In the genomic region with DNA sequence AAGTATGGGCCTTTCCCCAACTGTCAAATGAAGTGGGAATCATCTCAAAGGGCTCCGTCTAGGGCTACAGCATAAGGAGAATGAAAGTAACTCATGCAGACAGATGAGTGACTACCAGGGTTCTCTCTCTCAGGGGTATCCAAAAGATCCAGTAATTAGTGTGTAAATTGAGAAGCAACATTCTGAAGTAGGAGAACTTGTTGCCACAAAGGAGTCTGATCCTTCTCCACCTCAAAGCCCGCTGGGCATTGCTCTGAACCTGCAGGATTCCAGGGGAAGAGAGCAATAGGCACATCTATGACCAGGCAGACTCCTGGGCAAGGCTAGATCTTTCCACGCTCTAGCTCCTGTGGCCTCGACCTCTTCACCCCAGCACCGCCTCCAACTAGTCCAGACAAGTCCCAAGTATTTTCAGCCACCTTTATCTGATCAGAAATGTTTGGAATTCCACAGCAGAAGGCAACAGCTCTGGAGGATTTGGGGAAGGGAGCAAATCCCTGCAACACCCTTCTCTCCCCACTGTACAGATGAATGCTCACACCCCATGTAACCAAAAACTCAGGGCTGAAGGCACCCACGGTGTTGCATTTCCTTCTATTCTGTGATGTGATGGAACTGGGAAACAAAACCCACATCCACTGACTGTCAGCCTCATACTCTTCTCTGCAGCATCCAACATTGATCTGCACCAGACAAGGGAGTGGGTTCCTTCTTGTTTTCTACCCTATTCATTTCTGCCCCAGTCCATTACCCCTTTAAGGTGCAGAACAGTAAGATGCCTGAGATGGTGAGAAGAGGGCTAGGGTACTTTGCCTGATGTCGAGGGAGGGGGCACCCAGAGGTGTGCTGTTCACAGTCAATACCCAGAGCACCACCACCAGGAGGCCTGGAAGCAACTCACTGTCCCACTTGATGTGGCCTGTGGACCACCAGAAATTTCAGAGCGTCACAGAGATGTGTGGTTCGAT, we compare ENCODE assay signal across 1 cellular context.
TF ChIP-seq lines count a peak whose summit lies in the region.

No MANE protein-coding gene starts in this region.

TF ChIP-seq in GM23338, 12 proteins besides CTCF, POLR2A, EP300 and RAD21 (continued from another document):
- TF ChIP-seq, protein P1, sequence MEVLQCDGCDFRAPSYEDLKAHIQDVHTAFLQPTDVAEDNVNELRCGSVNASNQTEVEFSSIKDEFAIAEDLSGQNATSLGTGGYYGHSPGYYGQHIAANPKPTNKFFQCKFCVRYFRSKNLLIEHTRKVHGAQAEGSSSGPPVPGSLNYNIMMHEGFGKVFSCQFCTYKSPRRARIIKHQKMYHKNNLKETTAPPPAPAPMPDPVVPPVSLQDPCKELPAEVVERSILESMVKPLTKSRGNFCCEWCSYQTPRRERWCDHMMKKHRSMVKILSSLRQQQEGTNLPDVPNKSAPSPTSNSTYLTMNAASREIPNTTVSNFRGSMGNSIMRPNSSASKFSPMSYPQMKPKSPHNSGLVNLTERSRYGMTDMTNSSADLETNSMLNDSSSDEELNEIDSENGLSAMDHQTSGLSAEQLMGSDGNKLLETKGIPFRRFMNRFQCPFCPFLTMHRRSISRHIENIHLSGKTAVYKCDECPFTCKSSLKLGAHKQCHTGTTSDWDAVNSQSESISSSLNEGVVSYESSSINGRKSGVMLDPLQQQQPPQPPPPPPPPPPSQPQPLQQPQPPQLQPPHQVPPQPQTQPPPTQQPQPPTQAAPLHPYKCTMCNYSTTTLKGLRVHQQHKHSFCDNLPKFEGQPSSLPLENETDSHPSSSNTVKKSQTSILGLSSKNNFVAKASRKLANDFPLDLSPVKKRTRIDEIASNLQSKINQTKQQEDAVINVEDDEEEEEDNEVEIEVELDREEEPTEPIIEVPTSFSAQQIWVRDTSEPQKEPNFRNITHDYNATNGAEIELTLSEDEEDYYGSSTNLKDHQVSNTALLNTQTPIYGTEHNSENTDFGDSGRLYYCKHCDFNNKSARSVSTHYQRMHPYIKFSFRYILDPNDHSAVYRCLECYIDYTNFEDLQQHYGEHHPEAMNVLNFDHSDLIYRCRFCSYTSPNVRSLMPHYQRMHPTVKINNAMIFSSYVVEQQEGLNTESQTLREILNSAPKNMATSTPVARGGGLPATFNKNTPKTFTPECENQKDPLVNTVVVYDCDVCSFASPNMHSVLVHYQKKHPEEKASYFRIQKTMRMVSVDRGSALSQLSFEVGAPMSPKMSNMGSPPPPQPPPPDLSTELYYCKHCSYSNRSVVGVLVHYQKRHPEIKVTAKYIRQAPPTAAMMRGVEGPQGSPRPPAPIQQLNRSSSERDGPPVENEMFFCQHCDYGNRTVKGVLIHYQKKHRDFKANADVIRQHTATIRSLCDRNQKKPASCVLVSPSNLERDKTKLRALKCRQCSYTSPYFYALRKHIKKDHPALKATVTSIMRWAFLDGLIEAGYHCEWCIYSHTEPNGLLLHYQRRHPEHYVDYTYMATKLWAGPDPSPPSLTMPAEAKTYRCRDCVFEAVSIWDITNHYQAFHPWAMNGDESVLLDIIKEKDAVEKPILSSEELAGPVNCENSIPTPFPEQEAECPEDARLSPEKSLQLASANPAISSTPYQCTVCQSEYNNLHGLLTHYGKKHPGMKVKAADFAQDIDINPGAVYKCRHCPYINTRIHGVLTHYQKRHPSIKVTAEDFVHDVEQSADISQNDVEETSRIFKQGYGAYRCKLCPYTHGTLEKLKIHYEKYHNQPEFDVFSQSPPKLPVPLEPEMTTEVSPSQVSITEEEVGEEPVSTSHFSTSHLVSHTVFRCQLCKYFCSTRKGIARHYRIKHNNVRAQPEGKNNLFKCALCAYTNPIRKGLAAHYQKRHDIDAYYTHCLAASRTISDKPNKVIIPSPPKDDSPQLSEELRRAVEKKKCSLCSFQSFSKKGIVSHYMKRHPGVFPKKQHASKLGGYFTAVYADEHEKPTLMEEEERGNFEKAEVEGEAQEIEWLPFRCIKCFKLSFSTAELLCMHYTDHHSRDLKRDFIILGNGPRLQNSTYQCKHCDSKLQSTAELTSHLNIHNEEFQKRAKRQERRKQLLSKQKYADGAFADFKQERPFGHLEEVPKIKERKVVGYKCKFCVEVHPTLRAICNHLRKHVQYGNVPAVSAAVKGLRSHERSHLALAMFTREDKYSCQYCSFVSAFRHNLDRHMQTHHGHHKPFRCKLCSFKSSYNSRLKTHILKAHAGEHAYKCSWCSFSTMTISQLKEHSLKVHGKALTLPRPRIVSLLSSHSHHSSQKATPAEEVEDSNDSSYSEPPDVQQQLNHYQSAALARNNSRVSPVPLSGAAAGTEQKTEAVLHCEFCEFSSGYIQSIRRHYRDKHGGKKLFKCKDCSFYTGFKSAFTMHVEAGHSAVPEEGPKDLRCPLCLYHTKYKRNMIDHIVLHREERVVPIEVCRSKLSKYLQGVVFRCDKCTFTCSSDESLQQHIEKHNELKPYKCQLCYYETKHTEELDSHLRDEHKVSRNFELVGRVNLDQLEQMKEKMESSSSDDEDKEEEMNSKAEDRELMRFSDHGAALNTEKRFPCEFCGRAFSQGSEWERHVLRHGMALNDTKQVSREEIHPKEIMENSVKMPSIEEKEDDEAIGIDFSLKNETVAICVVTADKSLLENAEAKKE (CRISPR knock-in tag; IDR thresholded peaks at IDR 0.05): no peak
- TF ChIP-seq JUNB (IDR thresholded peaks at IDR 0.05; ENCODE audit: unreplicated experiment) (no peak), STAT1 (IDR thresholded peaks at IDR 0.05; ENCODE audit: unreplicated experiment) (no peak), CREB1 (CRISPR knock-in tag; IDR thresholded peaks at IDR 0.05; ENCODE audit: low read depth) (no peak), EZH2 (IDR thresholded peaks at IDR 0.05; ENCODE audit: low read depth, unreplicated experiment) (no peak), EZH2phosphoT487 (IDR thresholded peaks at IDR 0.05; ENCODE audit: unreplicated experiment) (no peak), NANOG (IDR thresholded peaks at IDR 0.05; ENCODE audit: borderline replicate concordance) (no peak), ZNF114 (CRISPR knock-in tag; IDR thresholded peaks at IDR 0.05) (no peak), POLR2AphosphoS5 (IDR thresholded peaks at IDR 0.05; ENCODE audit: low read depth) (no peak; the same call in 1 of the 2 replicates)
- TF ChIP-seq, protein P2, sequence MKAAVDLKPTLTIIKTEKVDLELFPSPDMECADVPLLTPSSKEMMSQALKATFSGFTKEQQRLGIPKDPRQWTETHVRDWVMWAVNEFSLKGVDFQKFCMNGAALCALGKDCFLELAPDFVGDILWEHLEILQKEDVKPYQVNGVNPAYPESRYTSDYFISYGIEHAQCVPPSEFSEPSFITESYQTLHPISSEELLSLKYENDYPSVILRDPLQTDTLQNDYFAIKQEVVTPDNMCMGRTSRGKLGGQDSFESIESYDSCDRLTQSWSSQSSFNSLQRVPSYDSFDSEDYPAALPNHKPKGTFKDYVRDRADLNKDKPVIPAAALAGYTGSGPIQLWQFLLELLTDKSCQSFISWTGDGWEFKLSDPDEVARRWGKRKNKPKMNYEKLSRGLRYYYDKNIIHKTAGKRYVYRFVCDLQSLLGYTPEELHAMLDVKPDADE (IDR thresholded peaks at IDR 0.05): no peak
- TF ChIP-seq, protein P3, sequence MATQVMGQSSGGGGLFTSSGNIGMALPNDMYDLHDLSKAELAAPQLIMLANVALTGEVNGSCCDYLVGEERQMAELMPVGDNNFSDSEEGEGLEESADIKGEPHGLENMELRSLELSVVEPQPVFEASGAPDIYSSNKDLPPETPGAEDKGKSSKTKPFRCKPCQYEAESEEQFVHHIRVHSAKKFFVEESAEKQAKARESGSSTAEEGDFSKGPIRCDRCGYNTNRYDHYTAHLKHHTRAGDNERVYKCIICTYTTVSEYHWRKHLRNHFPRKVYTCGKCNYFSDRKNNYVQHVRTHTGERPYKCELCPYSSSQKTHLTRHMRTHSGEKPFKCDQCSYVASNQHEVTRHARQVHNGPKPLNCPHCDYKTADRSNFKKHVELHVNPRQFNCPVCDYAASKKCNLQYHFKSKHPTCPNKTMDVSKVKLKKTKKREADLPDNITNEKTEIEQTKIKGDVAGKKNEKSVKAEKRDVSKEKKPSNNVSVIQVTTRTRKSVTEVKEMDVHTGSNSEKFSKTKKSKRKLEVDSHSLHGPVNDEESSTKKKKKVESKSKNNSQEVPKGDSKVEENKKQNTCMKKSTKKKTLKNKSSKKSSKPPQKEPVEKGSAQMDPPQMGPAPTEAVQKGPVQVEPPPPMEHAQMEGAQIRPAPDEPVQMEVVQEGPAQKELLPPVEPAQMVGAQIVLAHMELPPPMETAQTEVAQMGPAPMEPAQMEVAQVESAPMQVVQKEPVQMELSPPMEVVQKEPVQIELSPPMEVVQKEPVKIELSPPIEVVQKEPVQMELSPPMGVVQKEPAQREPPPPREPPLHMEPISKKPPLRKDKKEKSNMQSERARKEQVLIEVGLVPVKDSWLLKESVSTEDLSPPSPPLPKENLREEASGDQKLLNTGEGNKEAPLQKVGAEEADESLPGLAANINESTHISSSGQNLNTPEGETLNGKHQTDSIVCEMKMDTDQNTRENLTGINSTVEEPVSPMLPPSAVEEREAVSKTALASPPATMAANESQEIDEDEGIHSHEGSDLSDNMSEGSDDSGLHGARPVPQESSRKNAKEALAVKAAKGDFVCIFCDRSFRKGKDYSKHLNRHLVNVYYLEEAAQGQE (IDR thresholded peaks at IDR 0.05; ENCODE audit: unreplicated experiment): no peak
